ENCODE assay signal across 18 cellular contexts in the genomic region with DNA sequence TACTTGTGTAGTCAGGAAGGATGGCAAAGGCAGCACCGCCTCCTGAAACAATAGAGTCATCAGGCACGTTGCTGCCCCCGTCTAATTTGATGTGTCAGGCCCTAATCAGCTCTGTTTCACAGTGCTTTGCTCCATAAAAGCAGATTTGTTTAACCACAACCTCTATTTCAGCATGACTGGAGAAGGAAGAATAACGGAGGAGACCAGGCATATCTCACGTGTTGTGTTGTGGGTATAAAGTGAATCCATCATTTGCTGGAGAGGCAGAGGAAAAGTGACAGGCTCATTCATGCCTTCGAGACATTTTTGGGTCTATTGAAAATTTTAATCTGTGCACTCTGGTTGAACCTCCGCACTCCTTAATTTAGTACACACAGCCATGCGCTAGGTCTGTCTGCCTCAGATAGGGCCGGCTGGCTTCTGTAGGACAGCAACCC.
A peak's percentile ranks its signal among the peaks of the same experiment; 100 is the strongest.
DNase-seq lines count a peak whose midpoint lies in the region; ATAC-seq, FAIRE-seq and TF ChIP-seq lines count a peak whose summit lies in the region.
"Had no signal": no experiment of that assay in that cellular context is flagged by ENCODE, and none has a peak within 500 bp of the region (broad histone marks: within the 10 kb centered on the region; RNA-seq: fewer than 3 reads in every experiment).

No MANE protein-coding gene starts in this region.

- H3K27me3 ChIP-seq in PC-3 (ENCODE audit: low read length), result no peaks in the 10 kb centered on the region
- no peaks in the 10 kb centered on the region for H3K27me3 ChIP-seq in CD8-positive, alpha-beta T cell (ENCODE audit: insufficient read depth, low read length)
- H3K27me3 ChIP-seq: body of pancreas, gastroesophageal sphincter, upper lobe of left lung had no signal

- H3K4me2 ChIP-seq in PC-3 (ENCODE audit: low read length), result peak overlapping the region; percentile 49; the same call in 1 of the 2 replicates

- H3K4me3 ChIP-seq in PC-3 (ENCODE audit: low read length) (no peak overlapping the region), cardiac fibroblast (replicated peaks in 1 of 2; ENCODE audit: low read depth in 2 of 2, low read length in 2 of 2) (no peak overlapping the region)
- no peak overlapping the region for H3K4me3 ChIP-seq in CD8-positive, alpha-beta T cell (ENCODE audit: low read depth, low read length)
- H3K4me3 ChIP-seq: body of pancreas, gastroesophageal sphincter, upper lobe of left lung had no signal

- BruUV-seq in PC-3 (replicated peaks; lab: Mats Ljungman, UMichigan), result no TSS peak

- no peak for TF ChIP-seq POLR2A in GM12891 (IDR thresholded peaks at IDR 0.05; ENCODE audit: low read depth, low read length)

- ATAC-seq in PC-3, result peak; percentile 44
- ATAC-seq in CD8-positive, alpha-beta T cell, result no peak
- no peak for ATAC-seq in effector memory CD8-positive, alpha-beta T cell (replicated peaks)
- ATAC-seq: body of pancreas, gastroesophageal sphincter had no signal

- no peak overlapping the region for H2AFZ ChIP-seq in PC-3 (ENCODE audit: low read length)

- H3K36me3 Mint-ChIP-seq in CD8-positive, alpha-beta T cell, result no peaks in the 10 kb centered on the region
- no peaks in the 10 kb centered on the region for H3K36me3 Mint-ChIP-seq in effector memory CD8-positive, alpha-beta T cell (ENCODE audit: insufficient read depth)
- H3K36me3 Mint-ChIP-seq: immature natural killer cell had no signal

- H3K9me3 ChIP-seq in PC-3 (ENCODE audit: low read length), result no peaks in the 10 kb centered on the region
- H3K9me3 ChIP-seq in CD8-positive, alpha-beta T cell (ENCODE audit: low read length), result no peaks in the 10 kb centered on the region
- H3K9me3 ChIP-seq: body of pancreas, gastroesophageal sphincter, upper lobe of left lung had no signal

- CTCF ChIA-PET in PC-3 (lab: Charles Lee), result no interaction called here
- CTCF ChIA-PET in CD8-positive, alpha-beta T cell (lab: Charles Lee), result interaction anchor here (0.6 kb wide), 1 partner anchor 37 kb away, joined by 3 read pairs; no protein-coding TSS in a partner anchor

- no peaks in the 10 kb centered on the region for H3K79me2 ChIP-seq in PC-3 (ENCODE audit: low read length)

- H3F3A ChIP-seq in PC-3 (ENCODE audit: low read length, unreplicated experiment), result no peaks in the 10 kb centered on the region

- POLR2A ChIA-PET in PC-3 (lab: Charles Lee; ENCODE audit: unreplicated experiment), result no interaction called here
- POLR2A ChIA-PET in CD8-positive, alpha-beta T cell (lab: Charles Lee), result no interaction called here

- H3K27ac Mint-ChIP-seq in CD8-positive, alpha-beta T cell, result no peak overlapping the region
- H3K27ac Mint-ChIP-seq in effector memory CD8-positive, alpha-beta T cell, result no peak overlapping the region
- H3K27ac Mint-ChIP-seq: activated B cell treated with CpG ODN at 0.5 μM for 24 hours, immature natural killer cell had no signal

- H4K20me1 ChIP-seq in PC-3 (ENCODE audit: low read length), result no peaks in the 10 kb centered on the region

- no peaks in the 10 kb centered on the region for H3K36me3 ChIP-seq in PC-3 (ENCODE audit: low read depth, low read length)
- H3K36me3 ChIP-seq in CD8-positive, alpha-beta T cell (ENCODE audit: insufficient read depth, low read length), result no peaks in the 10 kb centered on the region
- H3K36me3 ChIP-seq: gastroesophageal sphincter, upper lobe of left lung had no signal

- DNase-seq in Daoy (ENCODE audit: low read depth), result peak; percentile 59
- peak; percentile 21 for DNase-seq in PC-3
- peak; percentile 28 to 29 for DNase-seq in cardiac fibroblast (ENCODE audit: low read depth in 2 of 2)
- DNase-seq in left kidney (ENCODE audit: low read depth, low spot score), result peak; percentile 58
- no peak for DNase-seq in GM12891 (ENCODE audit: insufficient read length, low spot score)
- no peak for DNase-seq in CD8-positive, alpha-beta T cell
- no peak for DNase-seq in NCI-H128 (lab: John Stamatoyannopoulos, UW; ENCODE audit: unreplicated experiment)
- DNase-seq in effector memory CD8-positive, alpha-beta T cell, result no peak
- DNase-seq: activated B cell treated with CpG ODN at 0.5 μM for 24 hours; activated effector memory CD4-positive, alpha-beta T cell treated with Interleukin-2 at 50 U/mL for 16 hours; body of pancreas; Calu3; immature natural killer cell; SW 1271; upper lobe of left lung had no signal

- no peak overlapping the region for H3K4me3 Mint-ChIP-seq in CD8-positive, alpha-beta T cell
- H3K4me3 Mint-ChIP-seq in effector memory CD8-positive, alpha-beta T cell, result no peak overlapping the region
- H3K4me3 Mint-ChIP-seq: activated B cell treated with CpG ODN at 0.5 μM for 24 hours, immature natural killer cell had no signal

- H3K9ac ChIP-seq in PC-3 (ENCODE audit: low read length), result no peak overlapping the region

- intact Hi-C loops in PC-3 (cut with micrococcal nuclease), result loop anchor here (2.0 kb wide), 1 partner anchor 124 kb away; no protein-coding TSS in a partner anchor
- intact Hi-C loops in CD8-positive, alpha-beta T cell (cut with DNase I, micrococcal nuclease), result no loop called here

- no peak for FAIRE-seq in GM12891 (lab: Jason Lieb, UNC)
- FAIRE-seq: GM18507, GM19239 had no signal

- H3K4me1 ChIP-seq in PC-3 (ENCODE audit: insufficient read depth, low read length), result peaks cover 26% of the 10 kb centered on the region
- H3K4me1 ChIP-seq in CD8-positive, alpha-beta T cell (ENCODE audit: insufficient read depth, low read length), result no peaks in the 10 kb centered on the region
- H3K4me1 ChIP-seq: gastroesophageal sphincter had no signal

- H3K9me2 ChIP-seq in PC-3 (replicated peaks; ENCODE audit: low read length), result no peaks in the 10 kb centered on the region

- TF ChIP-seq CTCF in PC-3 (conservative IDR thresholded peaks at IDR 0.05; ENCODE audit: low read depth, low read length) (no peak), cardiac fibroblast (IDR thresholded peaks at IDR 0.05; ENCODE audit: low read depth, low read length) (no peak)
- TF ChIP-seq CTCF in CD8-positive, alpha-beta T cell (IDR thresholded peaks at IDR 0.05), result no peak

- H3K27ac ChIP-seq in PC-3 (ENCODE audit: low read length), result no peak overlapping the region
- H3K27ac ChIP-seq in CD8-positive, alpha-beta T cell (ENCODE audit: low read depth, low read length), result no peak overlapping the region
- H3K27ac ChIP-seq: body of pancreas, gastroesophageal sphincter, upper lobe of left lung had no signal

- H3K27me3 Mint-ChIP-seq in CD8-positive, alpha-beta T cell (ENCODE audit: low read depth), result no peaks in the 10 kb centered on the region
- no peaks in the 10 kb centered on the region for H3K27me3 Mint-ChIP-seq in effector memory CD8-positive, alpha-beta T cell
- H3K27me3 Mint-ChIP-seq: activated B cell treated with CpG ODN at 0.5 μM for 24 hours had no signal

- no peaks in the 10 kb centered on the region for H3K4me1 Mint-ChIP-seq in CD8-positive, alpha-beta T cell (ENCODE audit: low read depth)
- no peaks in the 10 kb centered on the region for H3K4me1 Mint-ChIP-seq in effector memory CD8-positive, alpha-beta T cell (ENCODE audit: low read depth in 2 of 2)
- H3K4me1 Mint-ChIP-seq: activated B cell treated with CpG ODN at 0.5 μM for 24 hours, immature natural killer cell had no signal

- no peaks in the 10 kb centered on the region for H3K9me3 Mint-ChIP-seq in CD8-positive, alpha-beta T cell
- H3K9me3 Mint-ChIP-seq in effector memory CD8-positive, alpha-beta T cell, result peaks cover 0 to 6% of the 10 kb centered on the region in 2 donors
- H3K9me3 Mint-ChIP-seq: activated B cell treated with CpG ODN at 0.5 μM for 24 hours had no signal

TF ChIP-seq in GM12891, 5 proteins besides CTCF, POLR2A, EP300 and RAD21:
- TF ChIP-seq PAX5 (IDR thresholded peaks at IDR 0.05; ENCODE audit: insufficient read depth, low read length, severe bottlenecking) (no peak), POLR2AphosphoS5 (IDR thresholded peaks at IDR 0.05; ENCODE audit: low read depth, low read length) (no peak), SPI1 (IDR thresholded peaks at IDR 0.05; ENCODE audit: low read depth, low read length) (no peak), POU2F2 (IDR thresholded peaks at IDR 0.05; ENCODE audit: low read depth, low read length) (no peak), TAF1 (IDR thresholded peaks at IDR 0.05; ENCODE audit: low read depth, low read length) (no peak)

Comparison
In these comparisons a context has a peak if more than half of its experiments do, and no peak if none do; other contexts are left out.
1. DNase-seq: peak in Daoy (single experiment), PC-3 (single experiment), cardiac fibroblast (2 of 2) and left kidney (single experiment); none in GM12891 (single experiment), CD8-positive, alpha-beta T cell (0 of 7), NCI-H128 (single experiment) and effector memory CD8-positive, alpha-beta T cell (0 of 3).